In genomic region chr4:108903464-108904221, GRCh38 we compare ENCODE assay signal across 22 cellular contexts.
"Had no signal": no experiment of that assay in that cellular context is flagged by ENCODE, and none has a peak within 500 bp of the region (broad histone marks: within the 10 kb centered on the region; RNA-seq: fewer than 3 reads in every experiment).

No MANE protein-coding gene starts in this region.

- DNase-seq: colonic mucosa; dermis blood vessel endothelial cell; effector memory CD4-positive, alpha-beta T cell; erythroblast; esophagus squamous epithelium; mucosa of descending colon; naive B cell; stimulated activated CD4-positive, alpha-beta T cell treated with anti-CD3 and anti-CD28 coated beads, Interleukin-2, amount 100 ng/mL, for 24 hours; stimulated activated CD4-positive, alpha-beta T cell treated with anti-CD3 and anti-CD28 coated beads, Interleukin-4, amount 100 ng/mL, for 24 hours; stimulated activated naive CD4-positive, alpha-beta T cell treated with Interleukin-2 at 50 U/mL for 16 hours; stomach; thyroid gland; trophoblast cell had no signal

- H3K4me1 ChIP-seq: colonic mucosa, esophagus squamous epithelium, parathyroid adenoma, stomach, thyroid gland, vagina had no signal

- H3K27me3 ChIP-seq: colonic mucosa, esophagus squamous epithelium, neutrophil, thyroid gland, vagina had no signal

- FAIRE-seq: keratinocyte had no signal

- H2AFZ ChIP-seq: parathyroid adenoma had no signal

- H3K36me3 ChIP-seq: colonic mucosa, esophagus squamous epithelium, neutrophil, stomach, thyroid gland, vagina had no signal

- H3K79me2 ChIP-seq: parathyroid adenoma had no signal

- H3K9ac ChIP-seq: parathyroid adenoma had no signal

- H3K9me3 ChIP-seq: colonic mucosa, esophagus squamous epithelium, mucosa of descending colon, neutrophil, stomach, thyroid gland, vagina had no signal

- H3K4me3 ChIP-seq: colonic mucosa, esophagus squamous epithelium, lung, mucosa of descending colon, stomach, thyroid gland, vagina had no signal

- H3K27ac ChIP-seq: colonic mucosa, esophagus squamous epithelium, neutrophil, parathyroid adenoma, stomach, thyroid gland, vagina had no signal

- ATAC-seq: left lobe of liver; mucosa of descending colon; natural killer cell treated with Interleukin-12 subunit alpha and Interleukin-12 subunit beta and Interleukin-15 and Interleukin-18, amount 100 ng/mL, for 72 hours; sciatic nerve; stimulated activated effector memory CD8-positive, alpha-beta T cell treated with anti-CD3 and anti-CD28 coated beads, Interleukin-12 subunit alpha, Interleukin-12 subunit beta, amount 100 ng/mL, for 72 hours had no signal
